Comparison of ENCODE assay signal across 1 cellular context in genomic region chr4:5707366-5708133, GRCh38.
TF ChIP-seq lines count a peak whose summit lies in the region.

No MANE protein-coding gene starts in this region.

TF ChIP-seq in GM23338, 12 proteins besides CTCF, POLR2A, EP300 and RAD21 (continued from another document):
- TF ChIP-seq ZNF462 (CRISPR knock-in tag; IDR thresholded peaks at IDR 0.05) (no peak), ZNF331 (CRISPR knock-in tag; IDR thresholded peaks at IDR 0.05; ENCODE audit: low read depth) (no peak)
TF ChIP-seq in GM23338: peak in this region for 0.
